In the genomic region with DNA sequence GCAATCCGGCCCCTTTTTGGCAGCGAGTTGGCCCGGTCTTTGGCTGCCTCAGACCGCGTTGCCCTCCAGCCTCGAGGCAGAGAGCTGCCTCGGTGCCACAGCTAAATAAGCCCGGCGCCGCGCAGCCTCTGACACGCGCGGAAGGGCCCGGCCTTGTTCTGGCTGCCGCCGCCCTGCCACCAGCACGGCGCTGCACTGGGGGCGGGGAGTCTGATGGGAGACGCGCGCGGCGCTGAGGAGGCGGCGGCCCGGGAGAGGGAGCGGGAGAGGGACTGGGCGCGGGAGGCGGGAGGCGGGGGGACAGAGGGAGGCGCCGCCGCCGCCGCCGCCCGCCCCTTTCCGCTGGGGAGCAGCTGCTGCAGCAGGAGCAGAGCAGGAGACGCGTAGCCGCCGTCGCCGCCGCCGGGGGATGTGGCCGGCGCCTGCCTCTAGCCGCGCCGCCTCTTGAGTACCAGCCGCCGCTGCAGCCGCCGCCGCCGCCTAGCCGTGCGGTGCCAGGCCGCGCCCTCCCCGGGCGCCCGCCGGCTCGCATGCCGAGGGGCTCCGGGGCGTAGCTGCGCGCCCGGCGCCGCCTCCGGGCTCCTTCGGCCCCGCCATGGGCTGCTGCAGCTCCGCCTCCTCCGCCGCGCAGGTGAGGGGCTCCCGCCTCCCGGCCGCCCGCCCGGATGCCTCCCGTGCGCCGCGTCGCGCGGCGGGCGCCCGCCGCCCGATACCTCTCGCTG, we compare ENCODE assay signal across 8 cellular contexts. TPM values are rescaled to one million over a fixed set of nuclear protein-coding genes. Genes with fewer than 3 reads are reported as not detected.
DNase-seq lines count a peak whose midpoint lies in the region; ATAC-seq and TF ChIP-seq lines count a peak whose summit lies in the region.

A gene (plus strand): TSS at position 378 of the 722 bp plus-strand sequence. CDS start 218 bp downstream, at position 596.

- H3K4me3 ChIP-seq in thoracic aorta = peak within 1 kb of the TSS; percentile 90

- TF ChIP-seq CTCF in GM10266 (IDR thresholded peaks at IDR 0.05; ENCODE audit: control insufficient read depth, insufficient read depth, low read depth, missing control alignments) (no peak), glutamatergic neuron (IDR thresholded peaks at IDR 0.05; ENCODE audit: partially characterized antibody, unreplicated experiment) (no peak), osteocyte (IDR thresholded peaks at IDR 0.05) (no peak), thoracic aorta (IDR thresholded peaks at IDR 0.05) (no peak)

- H3K4me3 Mint-ChIP-seq in activated naive CD8-positive, alpha-beta T cell treated with anti-CD3 and anti-CD28 coated beads for 36 hours = peak within 1 kb of the TSS; percentile 91
- peak within 1 kb of the TSS; percentile 93 for H3K4me3 Mint-ChIP-seq in glutamatergic neuron (ENCODE audit: unreplicated experiment)
- H3K4me3 Mint-ChIP-seq in osteocyte (ENCODE audit: unreplicated experiment) = peak within 1 kb of the TSS; percentile 90

- no peaks in the 10 kb centered on the region for H3K36me3 ChIP-seq in thoracic aorta

- H3K27me3 ChIP-seq in thoracic aorta (replicated peaks; ENCODE audit: insufficient read depth) = no peaks in the 10 kb centered on the region

- peaks cover 22 to 37% of the 10 kb centered on the region in 2 donors for H3K4me1 ChIP-seq in thoracic aorta (ENCODE audit: control insufficient read depth in 1 of 2, low read depth in 2 of 2)

- peaks cover 50% of the 10 kb centered on the region for H3K27me3 Mint-ChIP-seq in activated naive CD8-positive, alpha-beta T cell treated with anti-CD3 and anti-CD28 coated beads for 36 hours
- H3K27me3 Mint-ChIP-seq in glutamatergic neuron (ENCODE audit: unreplicated experiment) (peaks cover 6% of the 10 kb centered on the region), osteocyte (ENCODE audit: unreplicated experiment) (peaks cover 21% of the 10 kb centered on the region)

- peak within 1 kb of the TSS; percentile 69 to 87 for H3K27ac ChIP-seq in thoracic aorta

- H3K4me1 Mint-ChIP-seq in activated naive CD8-positive, alpha-beta T cell treated with anti-CD3 and anti-CD28 coated beads for 36 hours = peaks cover 14% of the 10 kb centered on the region
- H3K4me1 Mint-ChIP-seq in glutamatergic neuron (ENCODE audit: low read depth, unreplicated experiment) = peaks cover 29% of the 10 kb centered on the region
- peaks cover 38% of the 10 kb centered on the region for H3K4me1 Mint-ChIP-seq in osteocyte (ENCODE audit: unreplicated experiment)

- peak within 1 kb of the TSS; percentile 82 for H3K27ac Mint-ChIP-seq in activated naive CD8-positive, alpha-beta T cell treated with anti-CD3 and anti-CD28 coated beads for 36 hours
- H3K27ac Mint-ChIP-seq in glutamatergic neuron (ENCODE audit: unreplicated experiment) (peak within 1 kb of the TSS; percentile 67), osteocyte (ENCODE audit: unreplicated experiment) (peak within 1 kb of the TSS; percentile 79)

- H3K36me3 Mint-ChIP-seq in activated naive CD8-positive, alpha-beta T cell treated with anti-CD3 and anti-CD28 coated beads for 36 hours = no peaks in the 10 kb centered on the region
- H3K36me3 Mint-ChIP-seq in glutamatergic neuron (ENCODE audit: unreplicated experiment) (no peaks in the 10 kb centered on the region), osteocyte (ENCODE audit: unreplicated experiment) (no peaks in the 10 kb centered on the region)

- peak; percentile 82 for DNase-seq in GM10266 (ENCODE audit: extremely low spot score)
- DNase-seq in NCI-H1092 (lab: John Stamatoyannopoulos, UW) = peak; percentile 94
- DNase-seq in activated naive CD8-positive, alpha-beta T cell treated with anti-CD3 and anti-CD28 coated beads for 36 hours = peak; percentile 92
- DNase-seq in glutamatergic neuron = peak; percentile 97
- peak; percentile 98 for DNase-seq in osteocyte (ENCODE audit: extremely low spot score, unreplicated experiment)
- peak; percentile 91 for DNase-seq in thoracic aorta (ENCODE audit: low spot score)

- no peaks in the 10 kb centered on the region for H3K9me3 Mint-ChIP-seq in activated naive CD8-positive, alpha-beta T cell treated with anti-CD3 and anti-CD28 coated beads for 36 hours
- H3K9me3 Mint-ChIP-seq in glutamatergic neuron (ENCODE audit: unreplicated experiment) = peaks cover 9% of the 10 kb centered on the region
- no peaks in the 10 kb centered on the region for H3K9me3 Mint-ChIP-seq in osteocyte (ENCODE audit: unreplicated experiment)

- ATAC-seq in HG02610 (IDR thresholded peaks at IDR 0.05; ENCODE audit: unreplicated experiment) = peak; percentile 86
- ATAC-seq in SK-N-SH treated with all-trans-retinoic acid at 6 μM for 48 hours = peak; percentile 97
- ATAC-seq in thoracic aorta (ENCODE audit: insufficient number of reproducible peaks, low FRiP score, low read depth) = peak; percentile 94

- H3K9me3 ChIP-seq in thoracic aorta = no peaks in the 10 kb centered on the region

TF ChIP-seq in SK-N-SH treated with all-trans-retinoic acid at 6 μM for 48 hours, 23 proteins besides CTCF, POLR2A, EP300 and RAD21:
- TF ChIP-seq SNAI2 (CRISPR knock-in tag; IDR thresholded peaks at IDR 0.05) = 0 out of 2 replicates have a peak, but pooled peaks have one; percentile 35
- TF ChIP-seq CSDC2 (CRISPR knock-in tag; IDR thresholded peaks at IDR 0.05) = peak; percentile 75; the same call in 1 of the 2 replicates
- no peak for TF ChIP-seq OSR1 (CRISPR knock-in tag; IDR thresholded peaks at IDR 0.05)
- TF ChIP-seq, protein P1, sequence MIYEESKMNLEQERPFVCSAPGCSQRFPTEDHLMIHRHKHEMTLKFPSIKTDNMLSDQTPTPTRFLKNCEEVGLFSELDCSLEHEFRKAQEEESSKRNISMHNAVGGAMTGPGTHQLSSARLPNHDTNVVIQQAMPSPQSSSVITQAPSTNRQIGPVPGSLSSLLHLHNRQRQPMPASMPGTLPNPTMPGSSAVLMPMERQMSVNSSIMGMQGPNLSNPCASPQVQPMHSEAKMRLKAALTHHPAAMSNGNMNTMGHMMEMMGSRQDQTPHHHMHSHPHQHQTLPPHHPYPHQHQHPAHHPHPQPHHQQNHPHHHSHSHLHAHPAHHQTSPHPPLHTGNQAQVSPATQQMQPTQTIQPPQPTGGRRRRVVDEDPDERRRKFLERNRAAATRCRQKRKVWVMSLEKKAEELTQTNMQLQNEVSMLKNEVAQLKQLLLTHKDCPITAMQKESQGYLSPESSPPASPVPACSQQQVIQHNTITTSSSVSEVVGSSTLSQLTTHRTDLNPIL (CRISPR knock-in tag; IDR thresholded peaks at IDR 0.05; ENCODE audit: low read depth) = no peak
- no peak for TF ChIP-seq ARNTL (CRISPR knock-in tag; IDR thresholded peaks at IDR 0.05; ENCODE audit: borderline replicate concordance, low read depth)
- 0 out of 2 replicates have a peak, but pooled peaks have one; percentile 29 for TF ChIP-seq ZC3H10 (CRISPR knock-in tag; IDR thresholded peaks at IDR 0.05)
- peak; percentile 40; the same call in 1 of the 2 replicates for TF ChIP-seq ISL1 (CRISPR knock-in tag; IDR thresholded peaks at IDR 0.05)
- TF ChIP-seq ZNF70 (CRISPR knock-in tag; IDR thresholded peaks at IDR 0.05) = peak; percentile 28; the same call in 1 of the 2 replicates
- peak; percentile 88 for TF ChIP-seq ZNF565 (CRISPR knock-in tag; conservative IDR thresholded peaks at IDR 0.05; ENCODE audit: low read depth)
- TF ChIP-seq ZFP3 (CRISPR knock-in tag; IDR thresholded peaks at IDR 0.05) = peak; percentile 83; the same call in 1 of the 2 replicates
- TF ChIP-seq, protein P2, sequence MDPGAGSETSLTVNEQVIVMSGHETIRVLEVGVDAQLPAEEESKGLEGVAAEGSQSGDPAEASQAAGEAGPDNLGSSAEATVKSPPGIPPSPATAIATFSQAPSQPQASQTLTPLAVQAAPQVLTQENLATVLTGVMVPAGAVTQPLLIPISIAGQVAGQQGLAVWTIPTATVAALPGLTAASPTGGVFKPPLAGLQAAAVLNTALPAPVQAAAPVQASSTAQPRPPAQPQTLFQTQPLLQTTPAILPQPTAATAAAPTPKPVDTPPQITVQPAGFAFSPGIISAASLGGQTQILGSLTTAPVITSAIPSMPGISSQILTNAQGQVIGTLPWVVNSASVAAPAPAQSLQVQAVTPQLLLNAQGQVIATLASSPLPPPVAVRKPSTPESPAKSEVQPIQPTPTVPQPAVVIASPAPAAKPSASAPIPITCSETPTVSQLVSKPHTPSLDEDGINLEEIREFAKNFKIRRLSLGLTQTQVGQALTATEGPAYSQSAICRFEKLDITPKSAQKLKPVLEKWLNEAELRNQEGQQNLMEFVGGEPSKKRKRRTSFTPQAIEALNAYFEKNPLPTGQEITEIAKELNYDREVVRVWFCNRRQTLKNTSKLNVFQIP (CRISPR knock-in tag; IDR thresholded peaks at IDR 0.05; ENCODE audit: borderline replicate concordance, low read depth) = 0 out of 2 replicates have a peak, but pooled peaks have one; percentile 66

RNA-seq across cellular contexts. Expression of the gene that starts here (rescaled TPM):
- 1 to 10 TPM; 7.4 to 7.5 TPM for total RNA-seq in activated naive CD8-positive, alpha-beta T cell treated with anti-CD3 and anti-CD28 coated beads for 36 hours
- total RNA-seq in glutamatergic neuron (ENCODE audit: unreplicated experiment) = 9.6 TPM
- 30.2 and 32.0 TPM in 2 replicates for total RNA-seq in osteocyte
- total RNA-seq in thoracic aorta = 10 to 100 TPM; 33.9 to 58.8 TPM

Comparison
In these comparisons a context has a peak if more than half of its experiments do, and no peak if none do; other contexts are left out.
1. Peak in every context shown above with its lines: DNase-seq, ATAC-seq, H3K4me3 ChIP-seq and H3K27ac ChIP-seq.